Comparison of ENCODE assay signal across 29 cellular contexts in genomic region chr15:48437178-48437577, GRCh38.
DNase-seq lines count a peak whose midpoint lies in the region; FAIRE-seq and TF ChIP-seq lines count a peak whose summit lies in the region.
"Had no signal": no experiment of that assay in that cellular context is flagged by ENCODE, and none has a peak within 500 bp of the region (broad histone marks: within the 10 kb centered on the region; RNA-seq: fewer than 3 reads in every experiment).

No MANE protein-coding gene starts in this region.

- peaks cover 44% of the 10 kb centered on the region for H3K36me3 Mint-ChIP-seq in astrocyte (ENCODE audit: low read depth, unreplicated experiment)
- H3K36me3 Mint-ChIP-seq: activated naive CD8-positive, alpha-beta T cell; CD14-positive monocyte; stimulated activated memory B cell treated with anti-CD40 and anti-IgM and Interleukin-4, amounts not matched to agents 10 μg/mL and 1 μg/mL and 100 μg/mL, for 72 hours had no signal

- H3K4me2 ChIP-seq in GM23248 (ENCODE audit: unreplicated experiment) (no peak overlapping the region), astrocyte (ENCODE audit: low read length) (no peak overlapping the region)

- H3K9me2 ChIP-seq in GM23248 (ENCODE audit: insufficient read depth): no peaks in the 10 kb centered on the region

- no peak overlapping the region for H3K4me3 Mint-ChIP-seq in astrocyte (ENCODE audit: unreplicated experiment)
- H3K4me3 Mint-ChIP-seq: activated CD8-positive, alpha-beta T cell treated with anti-CD3 and anti-CD28 coated beads, Interleukin-2, amount 10 ng/mL, durations not matched to agents 7 days and 5 days; activated naive CD8-positive, alpha-beta T cell; brain; CD14-positive monocyte; stimulated activated memory B cell treated with anti-CD40 and anti-IgM and Interleukin-4, amounts not matched to agents 10 μg/mL and 1 μg/mL and 100 μg/mL, for 72 hours; T-helper 17 cell had no signal

- H3K36me3 ChIP-seq in GM23248 (ENCODE audit: low read depth) (peaks cover 90% of the 10 kb centered on the region), astrocyte (ENCODE audit: insufficient read depth, low read length) (peaks cover 96% of the 10 kb centered on the region)

- peaks cover 2% of the 10 kb centered on the region for H3K9me3 Mint-ChIP-seq in astrocyte (ENCODE audit: unreplicated experiment)
- H3K9me3 Mint-ChIP-seq: brain; stimulated activated memory B cell treated with anti-CD40 and anti-IgM and Interleukin-4, amounts not matched to agents 10 μg/mL and 1 μg/mL and 100 μg/mL, for 72 hours had no signal

- no peaks in the 10 kb centered on the region for H3K27me3 Mint-ChIP-seq in astrocyte (ENCODE audit: low read depth, unreplicated experiment)
- H3K27me3 Mint-ChIP-seq: activated naive CD8-positive, alpha-beta T cell; brain; stimulated activated memory B cell treated with anti-CD40 and anti-IgM and Interleukin-4, amounts not matched to agents 10 μg/mL and 1 μg/mL and 100 μg/mL, for 72 hours had no signal

- in situ Hi-C loops in GM23248 (cut with MboI): no loop called here

- peaks cover 70% of the 10 kb centered on the region for H3K4me1 ChIP-seq in GM23248 (ENCODE audit: insufficient read depth)
- H3K4me1 ChIP-seq in astrocyte (ENCODE audit: insufficient read depth, low read length): peaks cover 23% of the 10 kb centered on the region
- H3K4me1 ChIP-seq: prostate gland, sigmoid colon had no signal

- H2AFZ ChIP-seq in GM23248 (no peak overlapping the region), astrocyte (ENCODE audit: low read depth, low read length) (no peak overlapping the region)

- H3K27ac ChIP-seq in GM23248 (peak overlapping the region; percentile 48), astrocyte (ENCODE audit: low read depth, low read length) (no peak overlapping the region)
- H3K27ac ChIP-seq: foreskin keratinocyte, heart right ventricle, prostate gland, sigmoid colon, SK-N-MC, upper lobe of left lung had no signal

- DNase-seq in GM23248 (peak; percentile 85), astrocyte (ENCODE audit: low read depth) (peak; percentile 96), fibroblast of the aortic adventitia (ENCODE audit: low read depth) (peak; percentile 80), renal cortical epithelial cell (ENCODE audit: low read depth) (peak; percentile 92), SHP77 treated with DMSO at 0.1 percent for 48 hours (lab: John Stamatoyannopoulos, UW) (no peak), COR-L47 (lab: John Stamatoyannopoulos, UW) (no peak), iPS-NIHi7 (ENCODE audit: extremely low spot score) (no peak)
- DNase-seq: activated CD8-positive, alpha-beta T cell treated with anti-CD3 and anti-CD28 coated beads, Interleukin-2, amount 10 ng/mL, durations not matched to agents 7 days and 5 days; effector CD4-positive, alpha-beta T cell; foreskin keratinocyte; heart right ventricle; left colon; mammary epithelial cell; MG63; NCI-H1417; NCI-H345; NCI-H748 treated with DMSO at 0.1 percent for 48 hours; sigmoid colon; stimulated activated CD4-positive, alpha-beta T cell treated with anti-CD3 and anti-CD28 coated beads, Interleukin-4, amount 100 ng/mL, for 4 hours; T-helper 17 cell; upper lobe of left lung had no signal

- H3K9me3 ChIP-seq in GM23248 (ENCODE audit: low read depth): no peaks in the 10 kb centered on the region
- H3K9me3 ChIP-seq in astrocyte (ENCODE audit: insufficient read depth, low read depth, low read length): no peaks in the 10 kb centered on the region
- H3K9me3 ChIP-seq: heart right ventricle, MG63, prostate gland, sigmoid colon, upper lobe of left lung had no signal

- H3K27me3 ChIP-seq in GM23248 (replicated peaks; ENCODE audit: insufficient read depth): no peaks in the 10 kb centered on the region
- H3K27me3 ChIP-seq in astrocyte (ENCODE audit: insufficient read depth, low read length): no peaks in the 10 kb centered on the region
- H3K27me3 ChIP-seq: foreskin keratinocyte, heart right ventricle, MG63, sigmoid colon, upper lobe of left lung had no signal

- H3K27ac Mint-ChIP-seq in astrocyte (ENCODE audit: unreplicated experiment): no peak overlapping the region
- H3K27ac Mint-ChIP-seq: activated CD8-positive, alpha-beta T cell treated with anti-CD3 and anti-CD28 coated beads, Interleukin-2, amount 10 ng/mL, durations not matched to agents 7 days and 5 days; activated naive CD8-positive, alpha-beta T cell; brain; CD14-positive monocyte; stimulated activated memory B cell treated with anti-CD40 and anti-IgM and Interleukin-4, amounts not matched to agents 10 μg/mL and 1 μg/mL and 100 μg/mL, for 72 hours; T-helper 17 cell had no signal

- no peak for TF ChIP-seq CTCF in astrocyte (IDR thresholded peaks at IDR 0.05; ENCODE audit: insufficient read depth, low read depth, low read length)
- TF ChIP-seq CTCF in fibroblast of the aortic adventitia (IDR thresholded peaks at IDR 0.05; ENCODE audit: insufficient read depth, low read length): no peak

- peak; percentile 37 for FAIRE-seq in astrocyte (lab: Jason Lieb, UNC)
- FAIRE-seq: D721Med, H1 had no signal

- WGBS in GM23248 (ENCODE audit: low coverage in 1 of 2, low lambda C conversion rate in 2 of 2, missing lambda C conversion rate in 2 of 2), 2 experiments: 29 to 33% methylated on average over 3 of the region's 3 CpGs

- peaks cover 53% of the 10 kb centered on the region for H3K79me2 ChIP-seq in GM23248 (ENCODE audit: insufficient read depth)
- peaks cover 5% of the 10 kb centered on the region for H3K79me2 ChIP-seq in astrocyte (ENCODE audit: insufficient read depth, low read length)

- no peak overlapping the region for H3K4me3 ChIP-seq in GM23248
- no peak overlapping the region for H3K4me3 ChIP-seq in astrocyte (ENCODE audit: insufficient read depth, low read depth, low read length)
- H3K4me3 ChIP-seq in fibroblast of the aortic adventitia (ENCODE audit: low read depth, low read length): no peak overlapping the region
- H3K4me3 ChIP-seq: heart right ventricle, MG63, prostate gland, sigmoid colon, SK-N-MC, upper lobe of left lung had no signal

- H3K9ac ChIP-seq in GM23248 (no peak overlapping the region), astrocyte (ENCODE audit: low read length) (no peak overlapping the region)

- peaks cover 30% of the 10 kb centered on the region for H3K4me1 Mint-ChIP-seq in astrocyte (ENCODE audit: low read depth, unreplicated experiment)
- H3K4me1 Mint-ChIP-seq: CD14-positive monocyte; stimulated activated memory B cell treated with anti-CD40 and anti-IgM and Interleukin-4, amounts not matched to agents 10 μg/mL and 1 μg/mL and 100 μg/mL, for 72 hours; T-helper 17 cell had no signal

- peaks cover 97% of the 10 kb centered on the region for H3F3A ChIP-seq in GM23248 (ENCODE audit: insufficient read depth)

- H4K20me1 ChIP-seq in GM23248 (ENCODE audit: insufficient read depth) (no peaks in the 10 kb centered on the region), astrocyte (ENCODE audit: insufficient read depth, low read length) (peaks cover 14% of the 10 kb centered on the region)

Comparison
In these comparisons a context has a peak if more than half of its experiments do, and no peak if none do; other contexts are left out.
1. DNase-seq: peak in GM23248 (single experiment), astrocyte (single experiment), fibroblast of the aortic adventitia (single experiment) and renal cortical epithelial cell (single experiment); none in SHP77 treated with DMSO at 0.1 percent for 48 hours (single experiment), COR-L47 (single experiment) and iPS-NIHi7 (single experiment).